14 cellular contexts compared by ENCODE assay signal in the genomic region with DNA sequence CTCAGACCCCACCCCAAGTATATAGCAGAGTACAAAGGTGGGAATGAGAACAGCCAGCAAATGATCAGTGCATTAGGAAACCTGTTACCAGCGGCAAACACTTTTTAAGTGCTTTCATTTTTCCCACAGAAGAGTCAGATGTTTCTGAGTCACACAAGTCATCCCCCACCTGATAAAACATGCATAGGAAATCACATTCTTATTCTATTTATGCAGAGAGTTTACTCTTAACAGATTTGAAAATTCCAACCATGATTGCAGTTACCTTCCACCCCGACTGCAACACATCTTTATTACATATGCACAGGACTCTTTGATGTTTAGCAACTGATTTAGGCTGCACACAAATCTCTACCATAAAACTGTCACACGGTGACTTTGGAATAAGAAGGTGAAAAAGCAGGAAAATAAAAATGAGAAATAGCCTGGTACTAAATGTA.
A peak's percentile ranks its signal among the peaks of the same experiment; 100 is the strongest.
DNase-seq lines count a peak whose midpoint lies in the region; ATAC-seq, FAIRE-seq and TF ChIP-seq lines count a peak whose summit lies in the region.
"Had no signal": no experiment of that assay in that cellular context is flagged by ENCODE, and none has a peak within 500 bp of the region (broad histone marks: within the 10 kb centered on the region; RNA-seq: fewer than 3 reads in every experiment).

No MANE protein-coding gene starts in this region.

- H3K27me3 ChIP-seq in ascending aorta (no peaks in the 10 kb centered on the region), hepatocyte (no peaks in the 10 kb centered on the region), small intestine (ENCODE audit: control insufficient read depth in 2 of 2, insufficient read depth in 2 of 2, low read length in 2 of 2) (no peaks in the 10 kb centered on the region)
- H3K27me3 ChIP-seq: pancreas, tibial artery had no signal

- TF ChIP-seq CTCF in ascending aorta (IDR thresholded peaks at IDR 0.05) (no peak), hepatocyte (IDR thresholded peaks at IDR 0.05; ENCODE audit: poor library complexity) (no peak)

- intact Hi-C loops in ascending aorta (cut with DNase I): loop anchor here (5.0 kb wide), 1 partner anchor 42 kb away; no protein-coding TSS in a partner anchor

- 19% methylated on average over 3 of the region's 3 CpGs for WGBS in hepatocyte (ENCODE audit: low lambda C conversion rate, missing lambda C conversion rate)
- WGBS in small intestine, 3 donors: 16 to 48% (median 30%) methylated on average over 3 of the region's 3 CpGs

- peak overlapping the region; percentile 61 for H3K4me2 ChIP-seq in hepatocyte

- H3K4me1 ChIP-seq in ascending aorta: peaks cover 3 to 26% of the 10 kb centered on the region in 2 donors
- peaks cover 19% of the 10 kb centered on the region for H3K4me1 ChIP-seq in hepatocyte (ENCODE audit: insufficient read depth)
- H3K4me1 ChIP-seq in small intestine (ENCODE audit: control insufficient read depth in 2 of 2, insufficient read depth in 1 of 2, low read depth in 1 of 2, low read length in 1 of 2): no peaks in the 10 kb centered on the region
- H3K4me1 ChIP-seq: pancreas had no signal

- H4K20me1 ChIP-seq in hepatocyte (ENCODE audit: insufficient read depth, poor library complexity, severe bottlenecking): no peaks in the 10 kb centered on the region

- DNase-seq in HEK293T (ENCODE audit: extremely low spot score) (no peak), ascending aorta (ENCODE audit: low spot score in 2 of 2) (no peak), hepatocyte (ENCODE audit: low spot score) (peak; percentile 45), small intestine (peak; percentile 13), activated T-cell treated with anti-CD3 and anti-CD28 coated beads for 4 hours (no peak), GF-D8 (lab: John Stamatoyannopoulos, UW) (no peak)
- DNase-seq in stimulated activated CD8-positive, alpha-beta memory T cell treated with anti-CD3 and anti-CD28 coated beads, Interleukin-4, amount 100 ng/mL, for 48 hours: no peak
- DNase-seq: activated T-cell treated with anti-CD3 and anti-CD28 coated beads, Interleukin-2, amount 50 U/mL, for 1 hour; DMS153; NCI-H524 treated with DMSO at 0.1 percent for 48 hours; pancreas; T-helper 17 cell; tibial artery had no signal

- H3K4me3 ChIP-seq in ascending aorta (peak overlapping the region; percentile 9 to 22), hepatocyte (no peak overlapping the region), small intestine (ENCODE audit: low read depth in 1 of 2, low read length in 2 of 2) (no peak overlapping the region)
- H3K4me3 ChIP-seq: pancreas, tibial artery had no signal

- no peaks in the 10 kb centered on the region for H3K79me2 ChIP-seq in hepatocyte

- H3K9me3 ChIP-seq in ascending aorta (no peaks in the 10 kb centered on the region), hepatocyte (ENCODE audit: low read depth) (no peaks in the 10 kb centered on the region), small intestine (ENCODE audit: control insufficient read depth, low read depth) (no peaks in the 10 kb centered on the region)
- H3K9me3 ChIP-seq: pancreas, tibial artery had no signal

- H3K36me3 ChIP-seq in ascending aorta (no peaks in the 10 kb centered on the region), hepatocyte (replicated peaks; ENCODE audit: insufficient read depth, low read depth) (no peaks in the 10 kb centered on the region), small intestine (ENCODE audit: control insufficient read depth in 2 of 2, insufficient read depth in 2 of 2, low read length in 2 of 2) (no peaks in the 10 kb centered on the region)
- H3K36me3 ChIP-seq: pancreas, tibial artery had no signal

- CTCF ChIA-PET in HEK293T (lab: Yijun Ruan, JAX): no interaction called here

- H3K9me2 ChIP-seq in hepatocyte (replicated peaks; ENCODE audit: insufficient read depth): no peaks in the 10 kb centered on the region

- no peak overlapping the region for H3K27ac ChIP-seq in ascending aorta
- peak overlapping the region; percentile 63 for H3K27ac ChIP-seq in hepatocyte
- no peak overlapping the region for H3K27ac ChIP-seq in small intestine (ENCODE audit: low read depth in 1 of 2, low read length in 1 of 2)
- H3K27ac ChIP-seq: pancreas, tibial artery had no signal

- POLR2A ChIA-PET in HEK293T (lab: Yijun Ruan, JAX): no interaction called here

- H2AFZ ChIP-seq in hepatocyte: no peak overlapping the region

- no peak for ATAC-seq in GM18502 (IDR thresholded peaks at IDR 0.05; ENCODE audit: poor library complexity, unreplicated experiment)
- ATAC-seq: T-helper 17 cell had no signal

- FAIRE-seq in small intestine (lab: Jason Lieb, UNC): no peak

TF ChIP-seq in HEK293T, 16 proteins besides CTCF, POLR2A, EP300 and RAD21:
- TF ChIP-seq ARNT (IDR thresholded peaks at IDR 0.05) (no peak), SP1 (IDR thresholded peaks at IDR 0.05) (no peak), BHLHE40 (IDR thresholded peaks at IDR 0.05; ENCODE audit: borderline replicate concordance) (no peak), LEF1 (IDR thresholded peaks at IDR 0.05; ENCODE audit: borderline replicate concordance) (no peak), FOXM1 (IDR thresholded peaks at IDR 0.05; ENCODE audit: borderline replicate concordance) (no peak)
- TF ChIP-seq, protein P1, sequence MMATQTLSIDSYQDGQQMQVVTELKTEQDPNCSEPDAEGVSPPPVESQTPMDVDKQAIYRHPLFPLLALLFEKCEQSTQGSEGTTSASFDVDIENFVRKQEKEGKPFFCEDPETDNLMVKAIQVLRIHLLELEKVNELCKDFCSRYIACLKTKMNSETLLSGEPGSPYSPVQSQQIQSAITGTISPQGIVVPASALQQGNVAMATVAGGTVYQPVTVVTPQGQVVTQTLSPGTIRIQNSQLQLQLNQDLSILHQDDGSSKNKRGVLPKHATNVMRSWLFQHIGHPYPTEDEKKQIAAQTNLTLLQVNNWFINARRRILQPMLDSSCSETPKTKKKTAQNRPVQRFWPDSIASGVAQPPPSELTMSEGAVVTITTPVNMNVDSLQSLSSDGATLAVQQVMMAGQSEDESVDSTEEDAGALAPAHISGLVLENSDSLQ (IDR thresholded peaks at IDR 0.05): peak; percentile 69

Comparison
In these comparisons a context has a peak if more than half of its experiments do, and no peak if none do; other contexts are left out.
1. DNase-seq: peak in hepatocyte (single experiment) and small intestine (single experiment); none in HEK293T (single experiment), ascending aorta (0 of 2), stimulated activated CD8-positive, alpha-beta memory T cell treated with anti-CD3 and anti-CD28 coated beads, Interleukin-4, amount 100 ng/mL, for 48 hours (single experiment), activated T-cell treated with anti-CD3 and anti-CD28 coated beads for 4 hours (single experiment) and GF-D8 (single experiment).
2. H3K4me3 ChIP-seq: peak in ascending aorta (2 of 2); none in hepatocyte (single experiment) and small intestine (0 of 2).